ENCODE assay signal across 1 cellular context in the genomic region with DNA sequence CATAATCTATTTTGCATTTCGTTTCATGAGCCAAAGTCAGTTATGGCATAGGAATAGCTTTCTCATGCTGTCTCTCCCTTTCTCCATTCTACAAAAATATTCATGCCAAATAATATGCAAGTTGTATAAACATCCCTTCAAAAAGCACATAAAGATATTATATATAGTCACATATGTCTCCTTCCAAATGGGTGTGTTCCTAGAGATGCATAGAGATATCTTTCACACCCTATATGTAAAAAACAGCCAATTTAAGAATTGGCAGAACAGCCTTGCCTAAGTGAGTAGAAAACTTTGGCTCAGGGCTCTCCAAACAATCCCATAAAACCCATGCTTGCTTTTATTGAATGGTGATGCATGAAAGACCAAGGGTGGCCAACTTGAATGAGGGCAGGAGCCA.
TF ChIP-seq lines count a peak whose summit lies in the region.

No MANE protein-coding gene starts in this region.

TF ChIP-seq in IMR-90, 13 proteins besides CTCF, POLR2A, EP300 and RAD21:
- TF ChIP-seq MAZ (IDR thresholded peaks at IDR 0.05; ENCODE audit: borderline replicate concordance, low read depth, low read length) (no peak), RFX5 (IDR thresholded peaks at IDR 0.05; ENCODE audit: low read depth, low read length) (no peak), NFE2L2 (IDR thresholded peaks at IDR 0.05; ENCODE audit: low read depth, low read length) (no peak), BHLHE40 (IDR thresholded peaks at IDR 0.05; ENCODE audit: low read depth, low read length) (no peak), MXI1 (IDR thresholded peaks at IDR 0.05; ENCODE audit: borderline replicate concordance, low read depth, low read length) (no peak), MAFK (IDR thresholded peaks at IDR 0.05; ENCODE audit: low read depth, low read length) (no peak), CHD1 (IDR thresholded peaks at IDR 0.05; ENCODE audit: low read depth, low read length) (no peak), SMC3 (IDR thresholded peaks at IDR 0.05; ENCODE audit: low read depth, low read length) (no peak), FOS (IDR thresholded peaks at IDR 0.05; ENCODE audit: low read depth, low read length) (no peak), RCOR1 (IDR thresholded peaks at IDR 0.05; ENCODE audit: insufficient replicate concordance, low read length) (no peak), CEBPB (IDR thresholded peaks at IDR 0.05; ENCODE audit: low read depth, low read length) (no peak)
- TF ChIP-seq, protein P1, sequence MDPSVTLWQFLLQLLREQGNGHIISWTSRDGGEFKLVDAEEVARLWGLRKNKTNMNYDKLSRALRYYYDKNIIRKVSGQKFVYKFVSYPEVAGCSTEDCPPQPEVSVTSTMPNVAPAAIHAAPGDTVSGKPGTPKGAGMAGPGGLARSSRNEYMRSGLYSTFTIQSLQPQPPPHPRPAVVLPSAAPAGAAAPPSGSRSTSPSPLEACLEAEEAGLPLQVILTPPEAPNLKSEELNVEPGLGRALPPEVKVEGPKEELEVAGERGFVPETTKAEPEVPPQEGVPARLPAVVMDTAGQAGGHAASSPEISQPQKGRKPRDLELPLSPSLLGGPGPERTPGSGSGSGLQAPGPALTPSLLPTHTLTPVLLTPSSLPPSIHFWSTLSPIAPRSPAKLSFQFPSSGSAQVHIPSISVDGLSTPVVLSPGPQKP (IDR thresholded peaks at IDR 0.05; ENCODE audit: borderline replicate concordance, low read depth, low read length), result no peak
- TF ChIP-seq, protein P2, sequence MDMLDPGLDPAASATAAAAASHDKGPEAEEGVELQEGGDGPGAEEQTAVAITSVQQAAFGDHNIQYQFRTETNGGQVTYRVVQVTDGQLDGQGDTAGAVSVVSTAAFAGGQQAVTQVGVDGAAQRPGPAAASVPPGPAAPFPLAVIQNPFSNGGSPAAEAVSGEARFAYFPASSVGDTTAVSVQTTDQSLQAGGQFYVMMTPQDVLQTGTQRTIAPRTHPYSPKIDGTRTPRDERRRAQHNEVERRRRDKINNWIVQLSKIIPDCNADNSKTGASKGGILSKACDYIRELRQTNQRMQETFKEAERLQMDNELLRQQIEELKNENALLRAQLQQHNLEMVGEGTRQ (IDR thresholded peaks at IDR 0.05; ENCODE audit: low read depth, low read length), result no peak
TF ChIP-seq in IMR-90: peak in this region for 0.
